Comparison of ENCODE assay signal across 8 cellular contexts in genomic region chr1:86704972-86705632, GRCh38. TPM values are rescaled to one million over a fixed set of nuclear protein-coding genes. Genes with fewer than 3 reads are reported as not detected.
DNase-seq lines count a peak whose midpoint lies in the region; ATAC-seq and TF ChIP-seq lines count a peak whose summit lies in the region.

No MANE protein-coding gene starts in this region.

- ATAC-seq in GM19455 (IDR thresholded peaks at IDR 0.05; ENCODE audit: unreplicated experiment): peak; percentile 39
- peak; percentile 24 for ATAC-seq in HG03520 (IDR thresholded peaks at IDR 0.05; ENCODE audit: unreplicated experiment)
- ATAC-seq in activated naive CD4-positive, alpha-beta T cell treated with anti-CD3 and anti-CD28 coated beads, Interleukin-2, amount 50 U/mL, for 72 hours: peak; percentile 33 to 62

- H3K4me1 ChIP-seq in neutrophil (ENCODE audit: control insufficient read depth in 1 of 2, insufficient read depth in 1 of 2, low read depth in 1 of 2, low read length in 1 of 2) (peaks cover 33 to 46% of the 10 kb centered on the region in 2 experiments), urinary bladder (ENCODE audit: insufficient read depth) (peaks cover 2% of the 10 kb centered on the region)

- H3K27me3 ChIP-seq in neutrophil: no peaks in the 10 kb centered on the region

- H3K36me3 ChIP-seq in neutrophil: peaks cover 6% of the 10 kb centered on the region
- no peaks in the 10 kb centered on the region for H3K36me3 ChIP-seq in urinary bladder (ENCODE audit: insufficient read depth)

- H3K27ac Mint-ChIP-seq in activated naive CD4-positive, alpha-beta T cell treated with anti-CD3 and anti-CD28 coated beads, Interleukin-2, amount 50 U/mL, for 72 hours: peak overlapping the region; percentile 96 to 99

- TF ChIP-seq CTCF in neutrophil (IDR thresholded peaks at IDR 0.05): no peak

- peak; percentile 71 for DNase-seq in DMS 273 (lab: John Stamatoyannopoulos, UW; ENCODE audit: unreplicated experiment)
- peak; percentile 82 for DNase-seq in OCI-M1 (lab: John Stamatoyannopoulos, UW)
- peak; percentile 27 to 82 for DNase-seq in activated naive CD4-positive, alpha-beta T cell treated with anti-CD3 and anti-CD28 coated beads, Interleukin-2, amount 50 U/mL, for 72 hours (ENCODE audit: low spot score in 2 of 2)
- DNase-seq in glomerular visceral epithelial cell (ENCODE audit: extremely low spot score): peak; percentile 63

- WGBS in urinary bladder: under 1% methylated on average over 41 of the region's 41 CpGs

- peak overlapping the region; percentile 93 to 98 for H3K4me3 ChIP-seq in neutrophil (ENCODE audit: low read depth in 1 of 2, low read length in 1 of 2)
- H3K4me3 ChIP-seq in urinary bladder (ENCODE audit: low read depth, low read length): peak overlapping the region; percentile 91

- H3K36me3 Mint-ChIP-seq in activated naive CD4-positive, alpha-beta T cell treated with anti-CD3 and anti-CD28 coated beads, Interleukin-2, amount 50 U/mL, for 72 hours: peaks cover 16 to 17% of the 10 kb centered on the region in 2 donors

- H3K27ac ChIP-seq in neutrophil: peak overlapping the region; percentile 99
- H3K27ac ChIP-seq in urinary bladder (ENCODE audit: low read depth): peak overlapping the region; percentile 99

- no peaks in the 10 kb centered on the region for H3K9me3 Mint-ChIP-seq in activated naive CD4-positive, alpha-beta T cell treated with anti-CD3 and anti-CD28 coated beads, Interleukin-2, amount 50 U/mL, for 72 hours

- H3K9me3 ChIP-seq in neutrophil: no peaks in the 10 kb centered on the region

RNA-seq across cellular contexts. Expression of gene SH3GLB1, which starts 0.7 kb away (rescaled TPM):
- total RNA-seq in activated naive CD4-positive, alpha-beta T cell treated with anti-CD3 and anti-CD28 coated beads, Interleukin-2, amount 50 U/mL, for 72 hours: 10 to 100 TPM; 58.0 to 59.1 TPM
- total RNA-seq in urinary bladder: 104 TPM
- polyA plus RNA-seq in urinary bladder: 35.1 TPM

Comparison
In these comparisons a context has a peak if more than half of its experiments do, and no peak if none do; other contexts are left out.
1. Peak in every context shown above with its lines: DNase-seq, ATAC-seq, H3K4me3 ChIP-seq and H3K27ac ChIP-seq.